ENCODE assay signal across 8 cellular contexts in the genomic region with DNA sequence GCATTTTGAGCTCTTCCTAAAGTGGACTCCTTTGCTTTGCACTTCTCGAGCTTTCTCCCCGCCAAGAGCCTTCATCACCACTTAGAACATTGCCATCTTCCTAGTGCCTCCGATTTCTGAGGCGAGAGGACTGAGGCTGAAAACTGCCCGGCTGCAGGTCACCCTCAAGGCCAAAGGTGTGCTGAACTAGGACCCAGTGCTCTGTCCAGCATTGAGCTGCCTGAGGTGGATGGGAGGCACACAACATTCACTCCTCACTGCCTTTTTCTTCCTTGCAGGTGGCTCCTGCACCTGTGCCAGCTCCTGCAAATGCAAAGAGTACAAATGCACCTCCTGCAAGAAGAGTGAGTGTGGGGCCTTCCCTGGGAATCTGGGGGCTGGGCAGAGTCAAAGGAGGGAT. TPM values are rescaled to one million over a fixed set of nuclear protein-coding genes. Genes with fewer than 3 reads are reported as not detected.
DNase-seq lines count a peak whose midpoint lies in the region; ATAC-seq and TF ChIP-seq lines count a peak whose summit lies in the region.
"Had no signal": no experiment of that assay in that cellular context is flagged by ENCODE, and none has a peak within 500 bp of the region (broad histone marks: within the 10 kb centered on the region; RNA-seq: fewer than 3 reads in every experiment).

No MANE protein-coding gene starts in this region.

- H3K4me1 ChIP-seq in esophagus squamous epithelium (peaks cover 15 to 19% (median 18%) of the 10 kb centered on the region in 3 donors), gastrocnemius medialis (peaks cover 1 to 16% of the 10 kb centered on the region in 2 donors), ovary (ENCODE audit: insufficient read depth) (peaks cover 3% of the 10 kb centered on the region)

- CTCF ChIA-PET in RWPE1 (lab: Yijun Ruan, JAX): interaction anchor here (0.6 to 0.7 kb wide), 3 partner anchors 19 to 79 kb away, joined by 3 to 6 read pairs (median 4); no protein-coding TSS in a partner anchor

- TF ChIP-seq EP300 in ovary (IDR thresholded peaks at IDR 0.05): no peak

- ATAC-seq in gastrocnemius medialis: no peak

- in situ Hi-C loops in gastrocnemius medialis (cut with MboI; ENCODE audit: low sequenced_read_pairs in 4 of 4): no loop called here

- TF ChIP-seq CTCF in RWPE1 (conservative IDR thresholded peaks at IDR 0.05; ENCODE audit: low read depth): no peak
- no peak for TF ChIP-seq CTCF in esophagus squamous epithelium (IDR thresholded peaks at IDR 0.05)
- TF ChIP-seq CTCF in gastrocnemius medialis (IDR thresholded peaks at IDR 0.05 in 4 of 5, conservative IDR thresholded peaks at IDR 0.05 in 1 of 5): no peak
- no peak for TF ChIP-seq CTCF in ovary (IDR thresholded peaks at IDR 0.05)

- WGBS in esophagus squamous epithelium, 2 donors: 36 to 58% methylated on average over 3 to 5 of the region's 5 CpGs
- WGBS in ovary, 3 donors: 25 to 41% (median 37%) methylated on average over 5 of the region's 5 CpGs

- DNase-seq in H7 (no peak), RWPE1 (ENCODE audit: low spot score) (no peak), esophagus squamous epithelium (lab: John Stamatoyannopoulos, UW) (no peak), gastrocnemius medialis (no peak), DMS153 (lab: John Stamatoyannopoulos, UW) (no peak), NCI-H1105 treated with DMSO at 0.1 percent for 48 hours (lab: John Stamatoyannopoulos, UW) (no peak), ovary (no peak)

- H3K4me3 ChIP-seq in H7 (ENCODE audit: insufficient read depth, low read depth, low read length) (peak overlapping the region; percentile 45; the same call in 1 of the 2 replicates), esophagus squamous epithelium (peak overlapping the region in 3 of 4 donors; percentile 39 to 62 (median 43)), gastrocnemius medialis (peak overlapping the region; percentile 29 to 43 (median 38)), ovary (no peak overlapping the region)

- no peak for TF ChIP-seq POLR2A in esophagus squamous epithelium (IDR thresholded peaks at IDR 0.05)
- TF ChIP-seq POLR2A in gastrocnemius medialis (IDR thresholded peaks at IDR 0.05): no peak
- TF ChIP-seq POLR2A in ovary (IDR thresholded peaks at IDR 0.05): no peak

- H3K9me3 ChIP-seq in esophagus squamous epithelium (no peaks in the 10 kb centered on the region), gastrocnemius medialis (no peaks in the 10 kb centered on the region), ovary (no peaks in the 10 kb centered on the region)

- POLR2A ChIA-PET in RWPE1 (lab: Yijun Ruan, JAX; ENCODE audit: low non-redundant PET): no interaction called here

- H3K27ac ChIP-seq in RWPE1 (peak overlapping the region; percentile 44), esophagus squamous epithelium (peak overlapping the region in 1 of 4 donors; percentile 46), gastrocnemius medialis (peak overlapping the region in 1 of 4 donors; percentile 32), ovary (no peak overlapping the region)

- intact Hi-C loops in esophagus squamous epithelium (cut with DNase I): no loop called here
- intact Hi-C loops in gastrocnemius medialis (cut with DNase I; ENCODE audit: low total_unique reads): loop anchor here (2.0 kb wide), 1 partner anchor 37 kb away; no protein-coding TSS in a partner anchor
- intact Hi-C loops in ovary (cut with DNase I): loop anchor here in 1 of 4 donors (1.0 kb wide), 1 partner anchor 34 kb away; no protein-coding TSS in a partner anchor

- peaks cover 97% of the 10 kb centered on the region for H3K27me3 ChIP-seq in H7 (ENCODE audit: control insufficient read depth, insufficient read depth, low read length)
- H3K27me3 ChIP-seq in esophagus squamous epithelium: peaks cover 0 to 97% (median 2%) of the 10 kb centered on the region in 4 donors
- H3K27me3 ChIP-seq in gastrocnemius medialis: peaks cover 2 to 10% (median 8%) of the 10 kb centered on the region in 3 donors
- no peaks in the 10 kb centered on the region for H3K27me3 ChIP-seq in ovary

- no peaks in the 10 kb centered on the region for H3K36me3 ChIP-seq in H7 (replicated peaks; ENCODE audit: control insufficient read depth, insufficient read depth, low read length)
- H3K36me3 ChIP-seq in esophagus squamous epithelium: no peaks in the 10 kb centered on the region
- no peaks in the 10 kb centered on the region for H3K36me3 ChIP-seq in gastrocnemius medialis
- no peaks in the 10 kb centered on the region for H3K36me3 ChIP-seq in ovary

RNA-seq across cellular contexts. Expression of a gene that starts 5.4 kb away (rescaled TPM):
- total RNA-seq in H7 (2014; rRNA removed; shearing (Covaris generic)): 1.1 TPM in 1 of 2 replicates, not detected in the other
- total RNA-seq in esophagus squamous epithelium (10 to 100 TPM in 1 of 4 donors, 1 to 10 TPM in 2, not detected in 1; 3.3 to 34.2 (median 5.3) TPM), gastrocnemius medialis (10 to 100 TPM in 3 of 4 donors, not detected in 1; 17.3 to 34.9 (median 20.2) TPM), ovary (10 to 100 TPM in 2 of 7 donors, 1 to 10 TPM in 4, not detected in 1; 1.3 to 61.0 (median 7.4) TPM)
- 10 to 100 TPM in 1 of 2 donors, 1 to 10 TPM in 1; 1.3 to 13.8 TPM for polyA plus RNA-seq in ovary

RNA-seq across cellular contexts. Expression of a gene that starts 7.9 kb away (rescaled TPM):
- not detected in 2 replicates for total RNA-seq in H7 (2014; rRNA removed; shearing (Covaris generic))
- not detected for total RNA-seq in esophagus squamous epithelium
- total RNA-seq in gastrocnemius medialis: not detected
- total RNA-seq in ovary: not detected
- not detected for polyA plus RNA-seq in ovary
- total RNA-seq: M059J had no signal

RNA-seq across cellular contexts. Expression of a gene that starts 11.4 kb away (rescaled TPM):
- total RNA-seq in H7 (2014; rRNA removed; shearing (Covaris generic)): 0.80 and 0.81 TPM in 2 replicates
- 1 to 10 TPM in 2 of 4 donors, under 1 TPM in 1, not detected in 1; 0.57 to 7.4 (median 4.8) TPM for total RNA-seq in esophagus squamous epithelium
- total RNA-seq in gastrocnemius medialis: 1 to 10 TPM in 3 of 4 donors, not detected in 1; 5.3 to 10.0 (median 7.3) TPM
- total RNA-seq in ovary: 10 to 100 TPM in 2 of 7 donors, 1 to 10 TPM in 4, under 1 TPM in 1; 0.66 to 23.2 (median 7.4) TPM
- polyA plus RNA-seq in ovary: 1 to 10 TPM; 1.4 to 7.9 TPM

RNA-seq across cellular contexts. Expression of a gene that starts 13.9 kb away (rescaled TPM):
- total RNA-seq in H7 (2014; rRNA removed; shearing (Covaris generic)): 11.8 and 13.4 TPM in 2 replicates
- 1 to 10 TPM in 3 of 4 donors, not detected in 1; 2.8 to 4.2 (median 2.9) TPM for total RNA-seq in esophagus squamous epithelium
- 1 to 10 TPM in 1 of 4 donors, not detected in 3; 3.2 TPM for total RNA-seq in gastrocnemius medialis
- total RNA-seq in ovary: 10 to 100 TPM in 1 of 7 donors, 1 to 10 TPM in 4, under 1 TPM in 1, not detected in 1; 0.73 to 76.3 (median 2.6) TPM
- polyA plus RNA-seq in ovary: 1 to 10 TPM; 3.6 to 4.6 TPM

RNA-seq across cellular contexts. Expression of a gene that starts 18.3 kb away (rescaled TPM):
- total RNA-seq in H7 (2014; rRNA removed; shearing (Covaris generic)): 22.3 and 35.8 TPM in 2 replicates
- total RNA-seq in esophagus squamous epithelium (100 to 1,000 TPM in 1 of 4 donors, 10 to 100 TPM in 3; 52.4 to 106 (median 88.7) TPM), gastrocnemius medialis (100 to 1,000 TPM in 3 of 4 donors, 10 to 100 TPM in 1; 63.0 to 434 (median 267) TPM), ovary (100 to 1,000 TPM in 3 of 7 donors, 10 to 100 TPM in 4; 16.1 to 867 (median 65.3) TPM)
- 10 to 100 TPM; 65.1 to 93.4 TPM for polyA plus RNA-seq in ovary
